In the genomic region with DNA sequence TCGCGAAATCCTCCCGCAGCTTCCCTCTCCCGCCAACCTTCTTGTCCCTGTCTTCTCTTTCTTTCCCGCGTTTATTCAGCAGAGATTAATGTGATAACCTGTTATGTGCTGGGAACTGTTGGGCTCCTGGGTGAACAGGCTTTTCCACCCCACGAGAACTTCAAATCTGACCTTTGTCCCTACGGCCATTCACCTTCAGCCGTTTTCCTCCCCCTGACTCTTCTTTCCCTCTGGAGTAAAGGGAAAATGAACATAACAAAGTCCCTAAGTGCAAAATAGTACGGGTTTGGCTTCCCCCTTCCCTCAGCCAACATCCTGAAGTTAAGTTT, we compare ENCODE assay signal across 8 cellular contexts. TPM values are rescaled to one million over a fixed set of nuclear protein-coding genes. Genes with fewer than 3 reads are reported as not detected.
DNase-seq lines count a peak whose midpoint lies in the region; FAIRE-seq and TF ChIP-seq lines count a peak whose summit lies in the region.

No MANE protein-coding gene starts in this region.

- DNase-seq in GM10266 (ENCODE audit: extremely low spot score) = peak; percentile 40
- DNase-seq in HL-60 (ENCODE audit: low read depth in 1 of 2, low spot score in 1 of 2) = no peak
- no peak for DNase-seq in astrocyte (ENCODE audit: low read depth)
- DNase-seq in kidney glomerular epithelial cell (lab: John Stamatoyannopoulos, UW) = peak; percentile 48
- DNase-seq in SKM-1 treated with dmso at 0.1 percent for 144 hours (lab: John Stamatoyannopoulos, UW; ENCODE audit: unreplicated experiment) = no peak
- DNase-seq in activated effector memory CD4-positive, alpha-beta T cell treated with Interleukin-2 at 50 U/mL for 16 hours = no peak
- DNase-seq in mucosa of gallbladder (ENCODE audit: low spot score) = no peak

- peak overlapping the region; percentile 51 for H3K4me3 ChIP-seq in HL-60 (replicated peaks; ENCODE audit: insufficient read depth, low read length)
- H3K4me3 ChIP-seq in astrocyte (ENCODE audit: insufficient read depth, low read depth, low read length) = peak overlapping the region; percentile 62

- H3K79me2 ChIP-seq in astrocyte (ENCODE audit: insufficient read depth, low read length) = no peaks in the 10 kb centered on the region

- H3K27ac ChIP-seq in HL-60 (replicated peaks) = peak overlapping the region; percentile 81
- peak overlapping the region; percentile 51 for H3K27ac ChIP-seq in astrocyte (ENCODE audit: low read depth, low read length)
- H3K27ac ChIP-seq in temporal lobe (ENCODE audit: low read depth, low read length) = peak overlapping the region; percentile 66

- H3K9me3 Mint-ChIP-seq in astrocyte (ENCODE audit: unreplicated experiment) = no peaks in the 10 kb centered on the region

- peak overlapping the region; percentile 83 for H3K9ac ChIP-seq in astrocyte (ENCODE audit: low read length)

- no peaks in the 10 kb centered on the region for H3K36me3 ChIP-seq in astrocyte (ENCODE audit: insufficient read depth, low read length)

- H3K4me3 Mint-ChIP-seq in astrocyte (ENCODE audit: unreplicated experiment) = peak overlapping the region; percentile 88

- H3K36me3 Mint-ChIP-seq in astrocyte (ENCODE audit: low read depth, unreplicated experiment) = no peaks in the 10 kb centered on the region

- H3K9me3 ChIP-seq in astrocyte (ENCODE audit: insufficient read depth, low read depth, low read length) = no peaks in the 10 kb centered on the region

- no peaks in the 10 kb centered on the region for H3K4me1 Mint-ChIP-seq in astrocyte (ENCODE audit: low read depth, unreplicated experiment)

- H3K27me3 ChIP-seq in HL-60 (ENCODE audit: insufficient read depth, poor library complexity, severe bottlenecking) = no peaks in the 10 kb centered on the region
- H3K27me3 ChIP-seq in astrocyte (ENCODE audit: insufficient read depth, low read length) = no peaks in the 10 kb centered on the region

- peaks cover 7% of the 10 kb centered on the region for H3K4me1 ChIP-seq in astrocyte (ENCODE audit: insufficient read depth, low read length)

- H3K27me3 Mint-ChIP-seq in astrocyte (ENCODE audit: low read depth, unreplicated experiment) = no peaks in the 10 kb centered on the region

- H3K27ac Mint-ChIP-seq in astrocyte (ENCODE audit: unreplicated experiment) = peak overlapping the region; percentile 20

- H3K4me2 ChIP-seq in astrocyte (ENCODE audit: low read length) = peak overlapping the region; percentile 88

- H4K20me1 ChIP-seq in astrocyte (ENCODE audit: insufficient read depth, low read length) = no peaks in the 10 kb centered on the region

- H2AFZ ChIP-seq in astrocyte (ENCODE audit: low read depth, low read length) = peak overlapping the region; percentile 82

- no peak for FAIRE-seq in astrocyte (lab: Jason Lieb, UNC)

- no peak for TF ChIP-seq CTCF in GM10266 (IDR thresholded peaks at IDR 0.05; ENCODE audit: control insufficient read depth, insufficient read depth, low read depth, missing control alignments)
- no peak for TF ChIP-seq CTCF in HL-60 (IDR thresholded peaks at IDR 0.05; ENCODE audit: insufficient read depth, low read length)
- no peak for TF ChIP-seq CTCF in astrocyte (IDR thresholded peaks at IDR 0.05; ENCODE audit: insufficient read depth, low read depth, low read length)

RNA-seq across cellular contexts. Expression of a gene that starts 15.1 kb away (rescaled TPM):
- 183 and 208 TPM in 2 replicates for total RNA-seq in astrocyte
- 28.3 TPM for total RNA-seq in temporal lobe
- 22.6 TPM for total RNA-seq in mucosa of gallbladder

RNA-seq across cellular contexts. Expression of a gene that starts 24.1 kb away (rescaled TPM):
- total RNA-seq in astrocyte = 8.5 and 9.2 TPM in 2 replicates
- total RNA-seq in temporal lobe = 23.4 TPM
- total RNA-seq in mucosa of gallbladder = 10.0 TPM

Comparison
In these comparisons a context has a peak if more than half of its experiments do, and no peak if none do; other contexts are left out.
1. DNase-seq: peak in GM10266 (single experiment) and kidney glomerular epithelial cell (single experiment); none in HL-60 (0 of 2), astrocyte (single experiment), SKM-1 treated with dmso at 0.1 percent for 144 hours (single experiment), activated effector memory CD4-positive, alpha-beta T cell treated with Interleukin-2 at 50 U/mL for 16 hours (single experiment) and mucosa of gallbladder (single experiment).
2. Peak in every context shown above with its lines, with median percentiles within 50 percentile points of each other: H3K27ac ChIP-seq.